ENCODE assay signal across 7 cellular contexts in genomic region chrX:154490021-154490413, GRCh38. TPM values are rescaled to one million over a fixed set of nuclear protein-coding genes. Genes with fewer than 3 reads are reported as not detected.
DNase-seq lines count a peak whose midpoint lies in the region; ATAC-seq, FAIRE-seq and TF ChIP-seq lines count a peak whose summit lies in the region.

No MANE protein-coding gene starts in this region.

- no peaks in the 10 kb centered on the region for H3K9me3 ChIP-seq in MM.1S (replicated peaks; ENCODE audit: insufficient read depth, low read length)
- no peaks in the 10 kb centered on the region for H3K9me3 ChIP-seq in astrocyte (ENCODE audit: insufficient read depth, low read depth, low read length)
- H3K9me3 ChIP-seq in iPS-18c (ENCODE audit: control insufficient read depth, insufficient read depth, low read length) = peaks cover 16% of the 10 kb centered on the region

- peaks cover 2% of the 10 kb centered on the region for H3K27me3 Mint-ChIP-seq in astrocyte (ENCODE audit: low read depth, unreplicated experiment)

- H3K9ac ChIP-seq in MM.1S (ENCODE audit: low read length) = peak overlapping the region; percentile 78
- peak overlapping the region; percentile 79 for H3K9ac ChIP-seq in astrocyte (ENCODE audit: low read length)

- H3K79me2 ChIP-seq in MM.1S (ENCODE audit: low read length) = peaks cover 26% of the 10 kb centered on the region
- peaks cover 28% of the 10 kb centered on the region for H3K79me2 ChIP-seq in astrocyte (ENCODE audit: insufficient read depth, low read length)

- FAIRE-seq in astrocyte (lab: Jason Lieb, UNC) = no peak

- H3K4me3 ChIP-seq in H7 (ENCODE audit: insufficient read depth, low read depth, low read length) (peak overlapping the region; percentile 45), MM.1S (ENCODE audit: low read length) (peak overlapping the region; percentile 76), astrocyte (ENCODE audit: insufficient read depth, low read depth, low read length) (peak overlapping the region; percentile 56), iPS-18c (ENCODE audit: insufficient read depth, low read depth, low read length) (peak overlapping the region; percentile 42)

- H3K27me3 ChIP-seq in H7 (ENCODE audit: control insufficient read depth, insufficient read depth, low read length) (no peaks in the 10 kb centered on the region), MM.1S (replicated peaks; ENCODE audit: insufficient read depth, low read length) (no peaks in the 10 kb centered on the region), astrocyte (ENCODE audit: insufficient read depth, low read length) (no peaks in the 10 kb centered on the region)

- H3K4me2 ChIP-seq in MM.1S (ENCODE audit: low read depth, low read length) (peak overlapping the region; percentile 91), astrocyte (ENCODE audit: low read length) (peak overlapping the region; percentile 87)

- no peaks in the 10 kb centered on the region for H3K9me2 ChIP-seq in MM.1S (replicated peaks; ENCODE audit: insufficient read depth, low read length)

- H3K36me3 ChIP-seq in H7 (replicated peaks; ENCODE audit: control insufficient read depth, insufficient read depth, low read length) = 0 out of 2 replicates have a peak, but pooled peaks cover 1% of the 10 kb centered on the region
- no peaks in the 10 kb centered on the region for H3K36me3 ChIP-seq in MM.1S (replicated peaks; ENCODE audit: insufficient read depth, low read length)
- no peaks in the 10 kb centered on the region for H3K36me3 ChIP-seq in astrocyte (ENCODE audit: insufficient read depth, low read length)

- 0 out of 2 replicates have a peak overlapping the region, but pooled peaks have one; percentile 31 for H2AFZ ChIP-seq in MM.1S (ENCODE audit: low read length)
- peak overlapping the region; percentile 30 for H2AFZ ChIP-seq in astrocyte (ENCODE audit: low read depth, low read length)

- peak; percentile 16 for ATAC-seq in GM18502 (IDR thresholded peaks at IDR 0.05; ENCODE audit: poor library complexity, unreplicated experiment)

- H3K27ac ChIP-seq in MM.1S (ENCODE audit: low read length) = peak overlapping the region; percentile 48; the same call in 1 of the 2 replicates
- peak overlapping the region; percentile 56 for H3K27ac ChIP-seq in astrocyte (ENCODE audit: low read depth, low read length)

- peak overlapping the region; percentile 62 for H3K27ac Mint-ChIP-seq in astrocyte (ENCODE audit: unreplicated experiment)

- no peaks in the 10 kb centered on the region for H3K9me3 Mint-ChIP-seq in astrocyte (ENCODE audit: unreplicated experiment)

- peak; percentile 61 for DNase-seq in H7
- peak; percentile 43 for DNase-seq in MM.1S
- peak; percentile 15 for DNase-seq in astrocyte (ENCODE audit: low read depth)
- peak; percentile 14 for DNase-seq in stimulated activated CD4-positive, alpha-beta T cell treated with anti-CD3 and anti-CD28 coated beads, Interleukin-4, amount 100 ng/mL, for 24 hours
- no peak for DNase-seq in mesenteric fat pad (ENCODE audit: low spot score)

- no peaks in the 10 kb centered on the region for H3K4me1 Mint-ChIP-seq in astrocyte (ENCODE audit: low read depth, unreplicated experiment)

- H3K4me1 ChIP-seq in MM.1S (ENCODE audit: low read length) (0 out of 2 replicates have a peak, but pooled peaks cover 4% of the 10 kb centered on the region), astrocyte (ENCODE audit: insufficient read depth, low read length) (peaks cover 18% of the 10 kb centered on the region)

- H3K36me3 Mint-ChIP-seq in astrocyte (ENCODE audit: low read depth, unreplicated experiment) = no peaks in the 10 kb centered on the region

- H4K20me1 ChIP-seq in MM.1S (ENCODE audit: insufficient read depth, low read length) = no peaks in the 10 kb centered on the region
- H4K20me1 ChIP-seq in astrocyte (ENCODE audit: insufficient read depth, low read length) = no peaks in the 10 kb centered on the region

- H3K4me3 Mint-ChIP-seq in astrocyte (ENCODE audit: unreplicated experiment) = peak overlapping the region; percentile 89

- H3F3A ChIP-seq in MM.1S (ENCODE audit: insufficient read depth, low read length) = peaks cover 3% of the 10 kb centered on the region

- TF ChIP-seq CTCF in MM.1S (IDR thresholded peaks at IDR 0.05; ENCODE audit: low read length) (no peak), astrocyte (IDR thresholded peaks at IDR 0.05; ENCODE audit: insufficient read depth, low read depth, low read length) (no peak)

RNA-seq across cellular contexts. Expression of gene SLC10A3, which starts 0.4 kb away (rescaled TPM):
- total RNA-seq in H7 (2014; rRNA removed; shearing (Covaris generic)) = 17.0 and 18.4 TPM in 2 replicates
- total RNA-seq in astrocyte (24.4 and 27.3 TPM in 2 replicates), mesenteric fat pad (30.4 TPM)

RNA-seq across cellular contexts. Expression of gene UBL4A, which starts 3.6 kb away (rescaled TPM):
- total RNA-seq in H7 (2014; rRNA removed; shearing (Covaris generic)) = 64.8 and 84.0 TPM in 2 replicates
- total RNA-seq in astrocyte (25.8 and 26.2 TPM in 2 replicates), mesenteric fat pad (29.1 TPM)

RNA-seq across cellular contexts. Expression of gene LAGE3, which starts 10.9 kb away (rescaled TPM):
- total RNA-seq in H7 (2014; rRNA removed; shearing (Covaris generic)) = 47.9 and 84.9 TPM in 2 replicates
- total RNA-seq in astrocyte = 20.0 and 20.1 TPM in 2 replicates
- total RNA-seq in mesenteric fat pad = 13.6 TPM

RNA-seq across cellular contexts. Expression of gene FAM3A, which starts 26.0 kb away (rescaled TPM):
- 31.6 and 42.5 TPM in 2 replicates for total RNA-seq in H7 (2014; rRNA removed; shearing (Covaris generic))
- total RNA-seq in astrocyte = 20.9 and 26.1 TPM in 2 replicates
- total RNA-seq in mesenteric fat pad = 36.5 TPM

RNA-seq across cellular contexts. Expression of gene PLXNA3, which starts 31.9 kb away (rescaled TPM):
- 2.3 and 4.5 TPM in 2 replicates for total RNA-seq in H7 (2014; rRNA removed; shearing (Covaris generic))
- total RNA-seq in astrocyte (117 and 149 TPM in 2 replicates), mesenteric fat pad (57.2 TPM)
